ENCODE assay signal across 18 cellular contexts in the genomic region with DNA sequence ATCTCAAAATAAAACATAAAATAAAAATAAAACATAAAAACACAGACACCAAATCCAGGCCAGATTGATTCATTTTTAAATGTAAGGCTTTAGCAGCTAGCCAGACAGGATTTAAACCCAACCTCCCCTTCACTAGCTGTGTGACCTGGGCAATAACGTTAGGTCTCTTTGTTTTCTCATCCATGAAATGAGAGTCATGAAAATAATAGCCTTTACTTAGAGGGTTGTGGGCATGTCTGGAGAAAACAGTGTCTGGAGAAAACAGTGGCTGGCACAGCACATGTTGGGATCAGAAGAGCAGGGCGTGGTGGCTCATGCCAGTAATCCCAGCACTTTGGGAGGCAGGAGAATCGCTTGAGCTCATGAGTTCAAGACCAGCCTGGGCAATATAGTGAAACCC. TPM values are rescaled to one million over a fixed set of nuclear protein-coding genes. Genes with fewer than 3 reads are reported as not detected.
"Had no signal": no experiment of that assay in that cellular context is flagged by ENCODE, and none has a peak within 500 bp of the region (broad histone marks: within the 10 kb centered on the region; RNA-seq: fewer than 3 reads in every experiment).

No MANE protein-coding gene starts in this region.

- H3K4me3 ChIP-seq: ascending aorta, gastrocnemius medialis, heart right ventricle, left lung, neural progenitor cell, pancreas had no signal

- H3K27me3 ChIP-seq: ascending aorta, gastrocnemius medialis, neural progenitor cell, pancreas had no signal

- H3K4me1 ChIP-seq: ascending aorta, gastrocnemius medialis, pancreas had no signal

- H2AFZ ChIP-seq: neural progenitor cell had no signal

- H3K9me3 ChIP-seq: ascending aorta, gastrocnemius medialis, left lung, pancreas had no signal

- H3K9ac ChIP-seq: neural progenitor cell had no signal

- H3K36me3 ChIP-seq: ascending aorta, gastrocnemius medialis, heart right ventricle, left lung, neural progenitor cell, pancreas had no signal

- DNase-seq: activated CD4-positive, alpha-beta memory T cell treated with anti-CD3 and anti-CD28 coated beads, Interleukin-2, amount 10 ng/mL, durations not matched to agents 7 days and 5 days; activated CD4-positive, CD25-positive, alpha-beta regulatory T cell treated with anti-CD3 and anti-CD28 coated beads, Interleukin-2, amount 50 U/mL, for 72 hours; activated naive CD8-positive, alpha-beta T cell treated with anti-CD3 and anti-CD28 coated beads, Interleukin-2, amount 50 U/mL, for 24 hours; activated T-cell treated with anti-CD3 and anti-CD28 coated beads, Interleukin-2, amount 50 U/mL, for 48 hours; gastrocnemius medialis; heart right ventricle; immature natural killer cell; left lung; pancreas; retina; small intestine had no signal

- H3K27ac ChIP-seq: ascending aorta, gastrocnemius medialis, heart right ventricle, left lung, neural progenitor cell, pancreas had no signal

RNA-seq across cellular contexts. Expression of gene DPPA4, which starts 1.8 kb away (rescaled TPM):
- total RNA-seq: activated CD4-positive, alpha-beta memory T cell treated with anti-CD3 and anti-CD28 coated beads, Interleukin-2, amount 10 ng/mL, durations not matched to agents 7 days and 5 days; ascending aorta; bronchial epithelial cell; endothelial cell of umbilical vein; fibroblast of lung; gastrocnemius medialis; heart right ventricle; T-helper 2 cell treated with Interferon-gamma antibody and Interleukin-4, amounts not matched to agents 100 ng/mL and 5 ng/mL, for 36 hours had no signal
- polyA plus RNA-seq: pancreas, urinary bladder had no signal

RNA-seq across cellular contexts. Expression of gene DPPA2, which starts 22.9 kb away (rescaled TPM):
- total RNA-seq: activated CD4-positive, alpha-beta memory T cell treated with anti-CD3 and anti-CD28 coated beads, Interleukin-2, amount 10 ng/mL, durations not matched to agents 7 days and 5 days; ascending aorta; bronchial epithelial cell; endothelial cell of umbilical vein; fibroblast of lung; gastrocnemius medialis; heart right ventricle; left lung; pancreas; T-helper 2 cell treated with Interferon-gamma antibody and Interleukin-4, amounts not matched to agents 100 ng/mL and 5 ng/mL, for 36 hours; urinary bladder had no signal
- polyA plus RNA-seq: endothelial cell of umbilical vein, fibroblast of lung, heart right ventricle, immature natural killer cell, pancreas, small intestine, urinary bladder had no signal
